In the genomic region with DNA sequence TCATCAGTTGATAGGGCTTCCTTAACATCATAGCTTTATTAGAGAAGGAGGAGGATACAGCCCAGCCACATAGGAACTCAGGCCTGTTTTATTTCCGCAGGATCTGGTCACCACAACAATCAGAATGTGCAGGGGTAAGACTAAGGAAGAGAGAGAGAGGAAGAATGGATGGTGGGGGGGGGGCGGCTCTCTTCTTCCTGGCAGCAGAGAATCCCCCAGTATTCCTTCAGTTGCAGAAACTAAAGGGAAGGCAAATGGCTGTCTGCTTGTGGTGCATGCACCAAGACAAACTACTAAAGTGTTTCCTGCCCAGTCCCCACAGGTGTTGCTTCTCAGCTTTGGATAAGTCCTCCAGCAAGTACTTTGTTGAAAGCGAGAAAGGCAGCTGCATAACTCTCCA, we compare ENCODE assay signal across 7 cellular contexts.
DNase-seq lines count a peak whose midpoint lies in the region; TF ChIP-seq lines count a peak whose summit lies in the region.
"Not testable (repeated sequence)": the region's sequence is repeated elsewhere in the genome, so short reads cannot be mapped to it uniquely, and the experiment has no call there.

No MANE protein-coding gene starts in this region.

- not testable (repeated sequence) for H2AK5ac ChIP-seq in neuronal stem cell (ENCODE audit: low read depth, low read length)

- H3K23ac ChIP-seq in neuronal stem cell (ENCODE audit: low read depth, low read length, poor library complexity), result not testable (repeated sequence)

- not testable (repeated sequence) for H3K79me2 ChIP-seq in Loucy (ENCODE audit: insufficient read depth, low read length); mammary epithelial cell (ENCODE audit: insufficient read depth, low read length)

- not testable (repeated sequence) for H3K9ac ChIP-seq in Loucy (ENCODE audit: low read depth, low read length, poor library complexity, severe bottlenecking); mammary epithelial cell (ENCODE audit: insufficient read depth, low read length); neuronal stem cell (ENCODE audit: low read depth, low read length, poor library complexity)

- H2BK15ac ChIP-seq in neuronal stem cell (ENCODE audit: low read length), result not testable (repeated sequence)

- not testable (repeated sequence) for H3K36me3 ChIP-seq in Loucy (ENCODE audit: insufficient read depth, low read length); mammary epithelial cell (ENCODE audit: insufficient read depth, low read length); neuronal stem cell (replicated peaks in 1 of 2; ENCODE audit: control insufficient read depth in 2 of 2, insufficient read depth in 2 of 2, low read length in 2 of 2)

- 100% methylated on average over 1 of the region's 3 CpGs for WGBS in mammary epithelial cell (ENCODE audit: low coverage, missing lambda C conversion rate)
- no CpG with 5 or more reads among the region's 3 CpGs for WGBS in neuronal stem cell (ENCODE audit: extremely low coverage in 2 of 2, insufficient read length in 2 of 2, insufficient replicate concordance in 1 of 2), 2 donors

- H3K9me3 ChIP-seq in Loucy (ENCODE audit: insufficient read depth, low read depth, low read length); mammary epithelial cell (replicated peaks; ENCODE audit: insufficient read depth, low read length); neuronal stem cell (replicated peaks in 1 of 2; ENCODE audit: control insufficient read depth in 2 of 2, insufficient read depth in 1 of 2, low read depth in 1 of 2, low read length in 2 of 2): not testable (repeated sequence)

- H3K14ac ChIP-seq in neuronal stem cell (ENCODE audit: low read length), result not testable (repeated sequence)

- H4K8ac ChIP-seq in neuronal stem cell (ENCODE audit: low read depth, low read length), result not testable (repeated sequence)

- not testable (repeated sequence) for H3F3A ChIP-seq in Loucy (ENCODE audit: low read depth)

- not testable (repeated sequence) for H3K4me1 ChIP-seq in Loucy (ENCODE audit: insufficient read depth, low read length, poor library complexity, severe bottlenecking); mammary epithelial cell (ENCODE audit: insufficient read depth, low read length); neuronal stem cell (ENCODE audit: control insufficient read depth in 2 of 2, insufficient read depth in 1 of 2, low read depth in 1 of 2, low read length in 2 of 2)

- H3K4ac ChIP-seq in neuronal stem cell (ENCODE audit: low read length), result not testable (repeated sequence)

- H2BK5ac ChIP-seq in neuronal stem cell (ENCODE audit: low read length), result not testable (repeated sequence)

- not testable (repeated sequence) for H4K20me1 ChIP-seq in Loucy (ENCODE audit: insufficient read depth, low read length, poor library complexity, severe bottlenecking); mammary epithelial cell (ENCODE audit: insufficient read depth, low read length)

- H3K4me2 ChIP-seq in Loucy (ENCODE audit: low read depth, low read length, poor library complexity, severe bottlenecking), result peak overlapping the region; percentile 56
- H3K4me2 ChIP-seq in mammary epithelial cell (ENCODE audit: insufficient read depth, low read depth, low read length); neuronal stem cell (ENCODE audit: insufficient read depth, low read length, poor library complexity, severe bottlenecking): not testable (repeated sequence)

- not testable (repeated sequence) for H3K79me1 ChIP-seq in neuronal stem cell (ENCODE audit: low read depth, low read length)

- in situ Hi-C loops in Caki2 (cut with HindIII; ENCODE audit: low pct_unique_long_range_greater_than_20kb, low sequenced_read_pairs); mammary epithelial cell (cut with MboI; ENCODE audit: low sequenced_read_pairs in 2 of 2): not testable (repeated sequence)

- H3K9me2 ChIP-seq in Loucy (replicated peaks; ENCODE audit: low read depth, low read length), result not testable (repeated sequence)

- not testable (repeated sequence) for BruUV-seq in mammary epithelial cell (replicated peaks; lab: Mats Ljungman, UMichigan)

- not testable (repeated sequence) for H3K36me3 Mint-ChIP-seq in T-helper 1 cell treated with Interleukin-12 subunit alpha and Interleukin-12 subunit beta and Interleukin-4 antibody, amounts not matched to agents 30 μg/mL and 1 μg/mL, for 36 hours (ENCODE audit: low read depth); activated naive CD4-positive, alpha-beta T cell treated with anti-CD3 and anti-CD28 coated beads for 36 hours (ENCODE audit: low read depth)

- H3K4me1 Mint-ChIP-seq in T-helper 1 cell treated with Interleukin-12 subunit alpha and Interleukin-12 subunit beta and Interleukin-4 antibody, amounts not matched to agents 30 μg/mL and 1 μg/mL, for 36 hours (ENCODE audit: low read depth); activated naive CD4-positive, alpha-beta T cell treated with anti-CD3 and anti-CD28 coated beads for 36 hours (ENCODE audit: low read depth): not testable (repeated sequence)

- not testable (repeated sequence) for H2AFZ ChIP-seq in Loucy (ENCODE audit: low read length)
- H2AFZ ChIP-seq in mammary epithelial cell (ENCODE audit: low read depth, low read length) (peak overlapping the region; percentile 33), neuronal stem cell (ENCODE audit: low read length) (peak overlapping the region; percentile 35)

- DNase-seq in Caki2 (ENCODE audit: low read depth), result peak; percentile 4
- DNase-seq in HK-2 (ENCODE audit: unreplicated experiment), result peak; percentile 14
- DNase-seq in activated naive CD4-positive, alpha-beta T cell treated with anti-CD3 and anti-CD28 coated beads for 36 hours, result peak; percentile 18
- DNase-seq in mammary epithelial cell; neuronal stem cell (ENCODE audit: low spot score): not testable (repeated sequence)

- intact Hi-C loops in activated naive CD4-positive, alpha-beta T cell treated with anti-CD3 and anti-CD28 coated beads for 36 hours (cut with micrococcal nuclease); mammary epithelial cell (cut with micrococcal nuclease): not testable (repeated sequence)

- H4K91ac ChIP-seq in neuronal stem cell (ENCODE audit: low read depth, low read length, poor library complexity), result not testable (repeated sequence)

- H3K4me3 Mint-ChIP-seq in T-helper 1 cell treated with Interleukin-12 subunit alpha and Interleukin-12 subunit beta and Interleukin-4 antibody, amounts not matched to agents 30 μg/mL and 1 μg/mL, for 36 hours; activated naive CD4-positive, alpha-beta T cell treated with anti-CD3 and anti-CD28 coated beads for 36 hours: not testable (repeated sequence)

- not testable (repeated sequence) for H3K9me3 Mint-ChIP-seq in T-helper 1 cell treated with Interleukin-12 subunit alpha and Interleukin-12 subunit beta and Interleukin-4 antibody, amounts not matched to agents 30 μg/mL and 1 μg/mL, for 36 hours; activated naive CD4-positive, alpha-beta T cell treated with anti-CD3 and anti-CD28 coated beads for 36 hours

- H3K27me3 ChIP-seq in Loucy (ENCODE audit: insufficient read depth, low read length, poor library complexity, severe bottlenecking); mammary epithelial cell (ENCODE audit: insufficient read depth, low read length); neuronal stem cell (ENCODE audit: control insufficient read depth in 3 of 3, insufficient read depth in 3 of 3, low read depth in 1 of 3, low read length in 3 of 3): not testable (repeated sequence)

- not testable (repeated sequence) for H2BK12ac ChIP-seq in neuronal stem cell (ENCODE audit: low read length)

- H3K27ac Mint-ChIP-seq in T-helper 1 cell treated with Interleukin-12 subunit alpha and Interleukin-12 subunit beta and Interleukin-4 antibody, amounts not matched to agents 30 μg/mL and 1 μg/mL, for 36 hours, result peak overlapping the region; percentile 31
- peak overlapping the region; percentile 61 for H3K27ac Mint-ChIP-seq in activated naive CD4-positive, alpha-beta T cell treated with anti-CD3 and anti-CD28 coated beads for 36 hours

- TF ChIP-seq CTCF in Loucy (conservative IDR thresholded peaks at IDR 0.05; ENCODE audit: low read length); mammary epithelial cell (conservative IDR thresholded peaks at IDR 0.05 in 1 of 2, IDR thresholded peaks at IDR 0.05 in 1 of 2; ENCODE audit: extremely low read depth in 1 of 2, insufficient read depth in 1 of 2, low read depth in 1 of 2, low read length in 2 of 2): not testable (repeated sequence)

- H3K4me3 ChIP-seq in Loucy (ENCODE audit: low read length, poor library complexity, severe bottlenecking), result peak overlapping the region; percentile 43
- H3K4me3 ChIP-seq in mammary epithelial cell (replicated peaks in 1 of 3; ENCODE audit: insufficient read depth in 1 of 3, low read depth in 2 of 3, low read length in 3 of 3); neuronal stem cell (ENCODE audit: low read length in 2 of 2): not testable (repeated sequence)

- H3K18ac ChIP-seq in neuronal stem cell (ENCODE audit: low read length), result not testable (repeated sequence)

- not testable (repeated sequence) for H3K27me3 Mint-ChIP-seq in T-helper 1 cell treated with Interleukin-12 subunit alpha and Interleukin-12 subunit beta and Interleukin-4 antibody, amounts not matched to agents 30 μg/mL and 1 μg/mL, for 36 hours (ENCODE audit: low read depth); activated naive CD4-positive, alpha-beta T cell treated with anti-CD3 and anti-CD28 coated beads for 36 hours (ENCODE audit: low read depth)

- H3K27ac ChIP-seq in mammary epithelial cell (ENCODE audit: insufficient read depth, low read depth, low read length); neuronal stem cell (replicated peaks; ENCODE audit: low read length): not testable (repeated sequence)

- dilution Hi-C loops in mammary epithelial cell (cut with HindIII; ENCODE audit: low sequenced_read_pairs), result not testable (repeated sequence)

- H2BK120ac ChIP-seq in neuronal stem cell (ENCODE audit: low read depth, low read length), result not testable (repeated sequence)

- CTCF ChIA-PET in activated naive CD4-positive, alpha-beta T cell treated with anti-CD3 and anti-CD28 coated beads for 36 hours (lab: Charles Lee); mammary epithelial cell (lab: Charles Lee; ENCODE audit: low non-redundant PET): not testable (repeated sequence)
